In the genomic region with DNA sequence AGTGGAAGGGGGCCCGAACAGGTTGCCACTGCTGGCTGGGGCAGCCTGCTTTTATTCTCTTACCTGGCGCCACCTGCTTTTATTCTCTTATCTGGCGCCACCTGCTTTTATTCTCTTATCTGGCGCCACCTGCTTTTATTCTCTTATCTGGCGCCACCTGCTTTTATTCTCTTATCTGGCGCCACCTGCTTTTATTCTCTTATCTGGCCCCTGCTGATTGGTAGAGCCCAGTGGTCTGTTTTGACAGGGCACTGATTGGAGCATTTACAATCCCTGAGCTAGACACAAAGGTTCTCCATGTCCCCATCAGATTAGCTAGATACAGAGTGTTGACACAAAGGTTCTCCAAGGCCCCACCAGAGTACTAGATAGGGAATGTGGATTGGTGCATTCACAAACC, we compare ENCODE assay signal across 9 cellular contexts. TPM values are rescaled to one million over a fixed set of nuclear protein-coding genes. Genes with fewer than 3 reads are reported as not detected.
"Had no signal": no experiment of that assay in that cellular context is flagged by ENCODE, and none has a peak within 500 bp of the region (broad histone marks: within the 10 kb centered on the region; RNA-seq: fewer than 3 reads in every experiment).

No MANE protein-coding gene starts in this region.

RNA-seq across cellular contexts. Expression of a gene that starts 52.5 kb away (rescaled TPM):
- total RNA-seq: activated CD4-positive, alpha-beta memory T cell treated with anti-CD3 and anti-CD28 coated beads for 36 hours; activated CD4-positive, alpha-beta memory T cell treated with anti-CD3 and anti-CD28 coated beads, Interleukin-2, amount 10 ng/mL, durations not matched to agents 7 days and 5 days; activated CD4-positive, alpha-beta T cell treated with anti-CD3 and anti-CD28 coated beads, Interleukin-2, amount 10 ng/mL, durations not matched to agents 24 days and 14 days; activated CD4-positive, alpha-beta T cell treated with anti-CD3 and anti-CD28 coated beads, Interleukin-2, amount 10 ng/mL, durations not matched to agents 7 days and 5 days; activated CD8-positive, alpha-beta memory T cell treated with anti-CD3 and anti-CD28 coated beads, Interleukin-2, amount 10 ng/mL, durations not matched to agents 7 days and 5 days; activated CD8-positive, alpha-beta T cell treated with anti-CD3 and anti-CD28 coated beads for 36 hours; activated CD8-positive, alpha-beta T cell treated with anti-CD3 and anti-CD28 coated beads, Interleukin-2, amount 10 ng/mL, durations not matched to agents 7 days and 5 days; T-helper 1 cell treated with Interleukin-12 subunit alpha and Interleukin-12 subunit beta and Interleukin-4 antibody, amounts not matched to agents 30 ng/mL and 1 ng/mL, for 36 hours; T-helper 2 cell treated with Interferon-gamma antibody and Interleukin-4, amounts not matched to agents 100 ng/mL and 5 ng/mL, for 36 hours had no signal
